14 cellular contexts compared by ENCODE assay signal in genomic region chr4:89134775-89135319, GRCh38. TPM values are rescaled to one million over a fixed set of nuclear protein-coding genes. Genes with fewer than 3 reads are reported as not detected.
DNase-seq lines count a peak whose midpoint lies in the region; ATAC-seq, FAIRE-seq and TF ChIP-seq lines count a peak whose summit lies in the region.
"Had no signal": no experiment of that assay in that cellular context is flagged by ENCODE, and none has a peak within 500 bp of the region (broad histone marks: within the 10 kb centered on the region; RNA-seq: fewer than 3 reads in every experiment).

No MANE protein-coding gene starts in this region.

- no TSS peak for BruUV-seq in K562 (replicated peaks; lab: Mats Ljungman, UMichigan)

- H3K4me1 ChIP-seq in K562 (replicated peaks in 1 of 2; ENCODE audit: control insufficient read depth in 2 of 2, insufficient read depth in 2 of 2, low read length in 2 of 2) = no peaks in the 10 kb centered on the region
- peaks cover 0 to 11% (median 0%) of the 10 kb centered on the region in 12 donors for H3K4me1 ChIP-seq in heart left ventricle

- no peak for TF ChIP-seq EP300 in K562 (IDR thresholded peaks at IDR 0.05; ENCODE audit: low read length)

- TF ChIP-seq POLR2A in K562 (conservative IDR thresholded peaks at IDR 0.05) = no peak
- TF ChIP-seq POLR2A in heart left ventricle (IDR thresholded peaks at IDR 0.05) = no peak

- no peak overlapping the region for H2AFZ ChIP-seq in K562 (ENCODE audit: low read depth, low read length)
- H2AFZ ChIP-seq: PC-9 had no signal

- H3K4me3 ChIP-seq in K562 (no peak overlapping the region), heart left ventricle (no peak overlapping the region)
- H3K4me3 ChIP-seq: PC-9, tibial nerve had no signal

- POLR2A ChIA-PET in K562 (lab: Yijun Ruan, JAX) = no interaction called here

- no peaks in the 10 kb centered on the region for H3K9me1 ChIP-seq in K562 (ENCODE audit: control insufficient read depth, insufficient read depth, low read length)

- intact Hi-C loops in K562 (cut with micrococcal nuclease) = no loop called here
- intact Hi-C loops in heart left ventricle (cut with DNase I) = no loop called here
- intact Hi-C loops in sciatic nerve (cut with DNase I) = no loop called here

- WGBS in K562 (ENCODE audit: insufficient coverage, low coverage, missing lambda C conversion rate) = 9% methylated on average over 4 of the region's 4 CpGs
- WGBS in heart left ventricle, 4 donors = 47 to 57% (median 54%) methylated on average over 4 of the region's 4 CpGs

- no peaks in the 10 kb centered on the region for H3K79me2 ChIP-seq in K562 (ENCODE audit: control insufficient read depth, insufficient read depth, low read length)

- ATAC-seq in K562 (no peak), heart left ventricle (peak in 3 of 4 donors; percentile 31 to 58 (median 49)), sciatic nerve (peak; percentile 87), HG02852 (IDR thresholded peaks at IDR 0.05; ENCODE audit: unreplicated experiment) (no peak), GM21786 (IDR thresholded peaks at IDR 0.05; ENCODE audit: unreplicated experiment) (no peak)
- ATAC-seq: natural killer cell had no signal

- no peak for TF ChIP-seq RAD21 in K562 (CRISPR knock-in tag; conservative IDR thresholded peaks at IDR 0.05 in 1 of 2, IDR thresholded peaks at IDR 0.05 in 1 of 2)

- in situ Hi-C loops in K562 (cut with MboI) (no loop called here), GM13977 (cut with MboI; ENCODE audit: low pct_unique_long_range_greater_than_20kb, low sequenced_read_pairs, unreplicated experiment) (no loop called here)

- no peaks in the 10 kb centered on the region; a peak in 1 of 5 replicates for H3K27me3 ChIP-seq in K562 (ENCODE audit: control insufficient read depth in 2 of 2, insufficient read depth in 2 of 2, low read length in 2 of 2)
- no peaks in the 10 kb centered on the region for H3K27me3 ChIP-seq in heart left ventricle
- H3K27me3 ChIP-seq: tibial nerve had no signal

- H3K9ac ChIP-seq in K562 (ENCODE audit: insufficient read depth in 1 of 2, low read depth in 2 of 2, low read length in 2 of 2) = no peak overlapping the region

- no peak for TF ChIP-seq CTCF in K562 (IDR thresholded peaks at IDR 0.05 in 2 of 3, conservative IDR thresholded peaks at IDR 0.05 in 1 of 3; ENCODE audit: insufficient read depth in 2 of 3, low read depth in 1 of 3, low read length in 3 of 3)
- TF ChIP-seq CTCF in heart left ventricle (IDR thresholded peaks at IDR 0.05) = no peak
- no peak for TF ChIP-seq CTCF in GM13977 (IDR thresholded peaks at IDR 0.05; ENCODE audit: extremely low read depth, insufficient read depth, missing control alignments)

- DNase-seq in GM04504 (ENCODE audit: low read depth) (peak; percentile 59), K562 (ENCODE audit: extremely low read depth in 1 of 4, low spot score in 3 of 4) (no peak), heart left ventricle (peak in 1 of 5 donors; percentile 20), sciatic nerve (ENCODE audit: low spot score) (no peak), SW480 (ENCODE audit: low spot score) (no peak), GM13977 (ENCODE audit: low spot score) (no peak)
- DNase-seq: DND-41; natural killer cell; NCI-H187; PC-9; stimulated activated CD4-positive, alpha-beta T cell treated with anti-CD3 and anti-CD28 coated beads, Interleukin-4, amount 100 ng/mL, for 24 hours had no signal

- H3K9me3 ChIP-seq in K562 (replicated peaks; ENCODE audit: control insufficient read depth, insufficient read depth, low read depth, low read length) (no peaks in the 10 kb centered on the region), heart left ventricle (no peaks in the 10 kb centered on the region)
- H3K9me3 ChIP-seq: tibial nerve had no signal

- H3K4me2 ChIP-seq in K562 (ENCODE audit: insufficient read depth, low read length) = no peak overlapping the region
- H3K4me2 ChIP-seq: PC-9 had no signal

- H3K27ac ChIP-seq in K562 (ENCODE audit: extremely low read depth, low read depth, low read length) = no peak overlapping the region
- H3K27ac ChIP-seq in heart left ventricle = peak overlapping the region in 2 of 12 donors; percentile 20 to 32
- H3K27ac ChIP-seq: PC-9, tibial nerve had no signal

- FAIRE-seq in K562 (lab: Jason Lieb, UNC) = no peak

- H3K36me3 ChIP-seq in K562 (ENCODE audit: control insufficient read depth, insufficient read depth, low read length) (no peaks in the 10 kb centered on the region), heart left ventricle (no peaks in the 10 kb centered on the region)
- H3K36me3 ChIP-seq: tibial nerve had no signal

- no peaks in the 10 kb centered on the region for H4K20me1 ChIP-seq in K562 (replicated peaks; ENCODE audit: control insufficient read depth, insufficient read depth, low read length)

- CTCF ChIA-PET in K562 (lab: Yijun Ruan, JAX; ENCODE audit: low intra/inter-chr PET ratio) = no interaction called here

TF ChIP-seq in K562, 482 proteins besides CTCF, POLR2A, EP300 and RAD21:
- TF ChIP-seq TFE3 (CRISPR knock-in tag; IDR thresholded peaks at IDR 0.05) (peak; percentile 74), RAD51 (IDR thresholded peaks at IDR 0.05; ENCODE audit: borderline replicate concordance, low read depth) (0 out of 2 replicates have a peak, but pooled peaks have one; percentile 18), HLTF (IDR thresholded peaks at IDR 0.05) (no peak), ZMIZ1 (IDR thresholded peaks at IDR 0.05; ENCODE audit: low read depth in 2 of 2, low read length in 2 of 2) (no peak), PHB2 (IDR thresholded peaks at IDR 0.05; ENCODE audit: low read depth) (no peak), USF2 (CRISPR knock-in tag; IDR thresholded peaks at IDR 0.05) (peak; percentile 21; the same call in 1 of the 2 replicates)

RNA-seq across cellular contexts. Expression of gene TIGD2, which starts 23.5 kb away (rescaled TPM):
- total RNA-seq in K562 (2011; cell fraction: chromatin; rRNA removed; ENCODE audit: low replicate concordance) = 4.5 and 18.9 TPM in 2 replicates
- total RNA-seq in K562 (2011; cell fraction: nucleolus; rRNA removed) = 4.0 and 5.4 TPM in 2 replicates
- 6.9 and 7.6 TPM in 2 replicates for total RNA-seq in K562 (2011; cell fraction: nucleoplasm; rRNA removed)
- total RNA-seq in K562 (2014; rRNA removed) (7.9 and 9.8 TPM in 2 replicates), K562 (2014; rRNA removed; fragmentation: Illumina TruSeq; extraction: Trizol) (15.0 and 15.9 TPM in 2 replicates), K562 (2015; rRNA removed; fragmentation: Illumina TruSeq; extraction: Trizol) (12.5 and 13.4 TPM in 2 replicates), K562 (2021) (9.8 and 10.4 TPM in 2 replicates), heart left ventricle (1 to 10 TPM; 1.6 to 3.9 (median 2.3) TPM), sciatic nerve (1.5 TPM)
- polyA plus RNA-seq in K562 (2011; rRNA removed) (5.0 and 5.2 TPM in 2 replicates), K562 (2014; fragmentation: Illumina TruSeq; extraction: Trizol) (11.0 and 11.1 TPM in 2 replicates), K562 (2014; fragmentation: Nextera tagmentation; extraction: Ambion mirVana) (1 to 10 TPM; 3.6 to 3.8 TPM), K562 (2014; rRNA removed) (5.8 and 7.7 TPM in 2 replicates), heart left ventricle (1 to 10 TPM; 1.1 to 1.7 TPM)
- 2.2 and 3.1 TPM in 2 replicates for polyA plus RNA-seq in K562 (2011; cell fraction: cytosol; rRNA removed)
- 5.9 and 7.2 TPM in 2 replicates for polyA plus RNA-seq in K562 (2011; cell fraction: nucleus; rRNA removed)
- 8.5 and 10.8 TPM in 2 replicates for polyA plus RNA-seq in K562 (2012)
- 8.8 and 12.0 TPM in 2 replicates for polyA minus RNA-seq in K562 (2011; rRNA and poly(A)+ RNA removed)
- 2.6 and 5.5 TPM in 2 replicates for polyA minus RNA-seq in K562 (2011; cell fraction: cytosol; rRNA and poly(A)+ RNA removed)
- polyA minus RNA-seq in K562 (2011; cell fraction: nucleus; rRNA and poly(A)+ RNA removed) = 7.3 and 15.7 TPM in 2 replicates

Comparison
In these comparisons a context has a peak if more than half of its experiments do, and no peak if none do; other contexts are left out.
1. ATAC-seq: peak in heart left ventricle (3 of 4) and sciatic nerve (single experiment); none in K562 (single experiment), HG02852 (single experiment) and GM21786 (single experiment).